1 cellular context compared by ENCODE assay signal in the genomic region with DNA sequence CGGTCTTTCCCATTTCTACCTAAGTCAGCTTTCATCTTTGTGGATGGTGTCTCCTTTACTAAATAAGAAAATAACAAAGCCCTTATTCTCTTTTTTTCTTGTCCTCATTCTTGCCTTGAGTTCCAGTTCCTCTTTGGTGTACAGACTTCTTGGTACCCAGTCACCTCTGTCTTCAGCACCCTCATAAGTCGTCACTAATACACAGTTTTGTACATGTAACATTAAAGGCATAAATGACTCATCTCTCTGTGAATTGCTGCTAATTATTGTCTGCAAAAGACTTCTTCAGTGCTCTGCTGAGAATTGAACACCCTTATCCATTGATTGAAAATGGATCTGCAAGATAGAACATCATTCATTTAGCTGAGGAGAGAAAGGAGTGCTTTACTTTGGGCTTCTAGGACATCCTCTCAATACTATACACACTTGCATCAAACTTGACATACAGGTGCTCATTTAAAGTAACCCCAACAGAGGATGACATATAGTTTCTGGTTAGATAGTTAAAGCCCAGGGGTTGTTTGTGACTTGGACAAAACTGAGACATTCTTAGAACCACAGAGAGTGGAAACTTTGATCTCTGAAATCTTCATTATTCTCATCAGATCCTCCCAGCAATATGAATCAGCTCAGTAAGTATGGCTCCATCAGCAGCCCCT.
TF ChIP-seq lines count a peak whose summit lies in the region.

No MANE protein-coding gene starts in this region.

TF ChIP-seq in SK-N-SH treated with all-trans-retinoic acid at 6 μM for 48 hours, 23 proteins besides CTCF, POLR2A, EP300 and RAD21 (continued from another document):
- TF ChIP-seq BACH2 (CRISPR knock-in tag; IDR thresholded peaks at IDR 0.05; ENCODE audit: borderline replicate concordance) (no peak), ISL1 (CRISPR knock-in tag; IDR thresholded peaks at IDR 0.05) (no peak), SNAI2 (CRISPR knock-in tag; IDR thresholded peaks at IDR 0.05) (no peak)
